ENCODE assay signal across 8 cellular contexts in the genomic region with DNA sequence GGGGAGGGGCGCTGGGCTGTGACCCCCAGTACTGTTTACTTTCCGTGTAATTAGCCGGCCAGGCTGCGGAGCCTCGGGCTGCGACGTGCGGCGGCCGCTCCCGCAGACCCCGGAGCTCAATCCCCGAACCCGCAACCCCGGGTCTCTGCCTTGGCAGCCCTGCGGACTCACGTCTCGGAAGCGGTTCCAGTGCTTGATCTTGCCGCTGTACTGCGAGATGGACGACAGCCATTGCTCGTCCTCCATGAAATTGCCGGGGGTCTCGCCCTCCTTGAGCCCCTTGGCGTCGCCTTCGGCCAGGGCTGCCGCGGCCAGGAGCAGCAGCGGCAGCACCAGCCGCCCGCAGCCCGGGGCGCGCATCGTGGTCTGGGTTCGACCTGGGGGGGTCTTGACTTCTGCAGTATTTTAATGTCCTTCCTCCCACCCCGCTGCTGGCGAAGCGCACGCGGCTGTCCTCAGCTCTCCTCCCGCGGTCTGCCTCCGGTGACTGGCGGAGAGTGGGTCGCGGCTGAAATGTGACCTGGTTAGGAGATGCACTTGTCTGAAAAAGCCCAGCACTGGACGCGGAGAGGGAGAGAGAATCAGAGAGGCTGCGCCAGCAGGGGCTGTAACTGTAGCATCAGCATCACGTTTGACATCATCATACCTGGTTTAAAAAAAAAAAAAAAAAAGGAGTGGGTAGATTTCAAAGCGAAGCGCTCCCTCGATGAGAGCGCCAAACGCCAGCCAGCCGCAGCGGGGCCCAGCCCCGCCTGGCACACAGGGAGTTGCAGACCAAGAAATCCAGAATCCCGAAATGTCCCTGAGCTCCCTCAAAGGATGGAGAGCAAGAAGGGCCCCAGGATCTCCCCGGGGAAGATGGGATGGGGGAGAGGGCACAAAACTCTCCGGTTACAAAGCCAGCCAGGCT. TPM values are rescaled to one million over a fixed set of nuclear protein-coding genes. Genes with fewer than 3 reads are reported as not detected.
A peak's percentile ranks its signal among the peaks of the same experiment; 100 is the strongest.
DNase-seq lines count a peak whose midpoint lies in the region; ATAC-seq, FAIRE-seq and TF ChIP-seq lines count a peak whose summit lies in the region.

A gene with protein sequence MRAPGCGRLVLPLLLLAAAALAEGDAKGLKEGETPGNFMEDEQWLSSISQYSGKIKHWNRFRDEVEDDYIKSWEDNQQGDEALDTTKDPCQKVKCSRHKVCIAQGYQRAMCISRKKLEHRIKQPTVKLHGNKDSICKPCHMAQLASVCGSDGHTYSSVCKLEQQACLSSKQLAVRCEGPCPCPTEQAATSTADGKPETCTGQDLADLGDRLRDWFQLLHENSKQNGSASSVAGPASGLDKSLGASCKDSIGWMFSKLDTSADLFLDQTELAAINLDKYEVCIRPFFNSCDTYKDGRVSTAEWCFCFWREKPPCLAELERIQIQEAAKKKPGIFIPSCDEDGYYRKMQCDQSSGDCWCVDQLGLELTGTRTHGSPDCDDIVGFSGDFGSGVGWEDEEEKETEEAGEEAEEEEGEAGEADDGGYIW (minus strand): TSS at position 583 of the 910 bp plus-strand sequence. CDS start 223 bp downstream, at position 360.

- peaks cover 0 to 3% (median 0%) of the 10 kb centered on the region in 5 experiments for H3K9me3 Mint-ChIP-seq in brain

- TF ChIP-seq CTCF in WI38 (IDR thresholded peaks at IDR 0.05; ENCODE audit: low read depth, low read length) (no peak), brain (conservative IDR thresholded peaks at IDR 0.05) (no peak)

- ATAC-seq in left colon (peak; percentile 5), GM19324 (IDR thresholded peaks at IDR 0.05; ENCODE audit: low FRiP score, unreplicated experiment) (no peak)

- H3K36me3 Mint-ChIP-seq in brain: peaks cover 8% of the 10 kb centered on the region

- peak within 1 kb of the TSS; percentile 86 to 93 (median 92) for H3K4me3 Mint-ChIP-seq in brain

- peak; percentile 57 for DNase-seq in GM12892 (ENCODE audit: insufficient read length)
- peak in 1 of 2 donors; percentile 44 for DNase-seq in left colon
- DNase-seq in stimulated activated CD4-positive, alpha-beta T cell treated with anti-CD3 and anti-CD28 coated beads, Interleukin-1b, Interleukin-23, amount 100 ng/mL, for 48 hours: peak; percentile 70
- DNase-seq in UCSD-AML1 (lab: John Stamatoyannopoulos, UW; ENCODE audit: unreplicated experiment): no peak
- DNase-seq in GDM1 (lab: John Stamatoyannopoulos, UW): no peak

- H3K27me3 Mint-ChIP-seq in brain: peaks cover 39% of the 10 kb centered on the region

- FAIRE-seq in GM12892 (lab: Jason Lieb, UNC): peak; percentile 60

- no peak for TF ChIP-seq POLR2A in GM12892 (IDR thresholded peaks at IDR 0.05; ENCODE audit: low read depth, low read length)

- H3K4me3 ChIP-seq in WI38 (ENCODE audit: low read depth, low read length): peak within 1 kb of the TSS; percentile 1; the same call in 1 of the 2 replicates

- H3K27ac Mint-ChIP-seq in brain: peak within 1 kb of the TSS; percentile 65 to 97 (median 85)

- intact Hi-C loops in left colon (cut with DNase I, micrococcal nuclease): no loop called here

- H3K4me1 Mint-ChIP-seq in brain: peaks cover 44% of the 10 kb centered on the region

RNA-seq across cellular contexts. Expression of the gene that starts here (rescaled TPM):
- polyA plus RNA-seq in GM12892 (2012; ENCODE audit: missing spikeins): 0.45 TPM
- polyA plus RNA-seq in brain (ENCODE audit: insufficient read depth, low read depth, low replicate concordance): 189 TPM
- total RNA-seq in left colon: 1 to 10 TPM; 2.3 to 4.5 TPM

Comparison
In these comparisons a context has a peak if more than half of its experiments do, and no peak if none do; other contexts are left out.
1. DNase-seq: peak in GM12892 (single experiment) and stimulated activated CD4-positive, alpha-beta T cell treated with anti-CD3 and anti-CD28 coated beads, Interleukin-1b, Interleukin-23, amount 100 ng/mL, for 48 hours (single experiment); none in UCSD-AML1 (single experiment) and GDM1 (single experiment).